In the genomic region with DNA sequence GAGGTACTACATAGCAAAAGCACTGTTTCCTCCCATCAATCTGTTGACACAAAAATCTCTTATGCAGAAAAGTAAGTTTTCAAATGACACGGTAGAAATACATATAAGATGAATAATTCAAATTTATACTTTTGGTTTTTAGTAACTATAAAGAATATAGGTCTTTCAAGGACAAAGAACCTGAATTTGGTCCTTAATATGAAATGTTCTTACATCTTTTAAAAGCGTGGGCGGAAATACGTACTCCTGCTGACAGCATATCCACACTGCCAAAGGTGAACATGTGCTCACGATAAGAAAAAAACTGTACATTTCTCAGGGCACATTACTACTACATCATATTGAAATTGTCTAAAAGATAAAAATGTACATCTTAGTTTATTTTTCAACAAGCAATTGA, we compare ENCODE assay signal across 26 cellular contexts.
"Had no signal": no experiment of that assay in that cellular context is flagged by ENCODE, and none has a peak within 500 bp of the region (broad histone marks: within the 10 kb centered on the region; RNA-seq: fewer than 3 reads in every experiment).

No MANE protein-coding gene starts in this region.

- H3K9me3 Mint-ChIP-seq: activated CD4-positive, alpha-beta memory T cell treated with anti-CD3 and anti-CD28 coated beads, Interleukin-2, amount 10 ng/mL, durations not matched to agents 7 days and 5 days; activated CD4-positive, alpha-beta T cell treated with anti-CD3 and anti-CD28 coated beads, Interleukin-2, amount 10 ng/mL, durations not matched to agents 7 days and 5 days; activated naive CD4-positive, alpha-beta T cell treated with anti-CD3 and anti-CD28 coated beads for 36 hours; activated naive CD4-positive, alpha-beta T cell treated with anti-CD3 and anti-CD28 coated beads, Interleukin-2, amount 50 U/mL, for 24 hours; activated naive CD8-positive, alpha-beta T cell treated with anti-CD3 and anti-CD28 coated beads, Interleukin-2, amount 10 ng/mL, durations not matched to agents 7 days and 5 days; activated T-cell treated with anti-CD3 and anti-CD28 coated beads, Interleukin-2, amount 50 U/mL, for 24 hours; activated T-helper 17 cell treated with anti-CD3 and anti-CD28 coated beads, Interleukin-2, amount 50 U/mL, for 72 hours had no signal

- H3K27me3 Mint-ChIP-seq: activated CD4-positive, alpha-beta memory T cell treated with anti-CD3 and anti-CD28 coated beads, Interleukin-2, amount 10 ng/mL, durations not matched to agents 7 days and 5 days; activated CD4-positive, alpha-beta T cell treated with anti-CD3 and anti-CD28 coated beads, Interleukin-2, amount 10 ng/mL, durations not matched to agents 7 days and 5 days; activated naive CD4-positive, alpha-beta T cell treated with anti-CD3 and anti-CD28 coated beads, Interleukin-2, amount 50 U/mL, for 24 hours; activated naive CD8-positive, alpha-beta T cell treated with anti-CD3 and anti-CD28 coated beads, Interleukin-2, amount 10 ng/mL, durations not matched to agents 7 days and 5 days; activated T-cell treated with anti-CD3 and anti-CD28 coated beads, Interleukin-2, amount 50 U/mL, for 24 hours; activated T-helper 17 cell treated with anti-CD3 and anti-CD28 coated beads, Interleukin-2, amount 50 U/mL, for 72 hours had no signal

- H3K27ac ChIP-seq: epithelial cell of prostate, esophagus squamous epithelium, gastroesophageal sphincter, heart right ventricle had no signal

- ATAC-seq: activated T-helper 17 cell treated with anti-CD3 and anti-CD28 coated beads, Interleukin-2, amount 50 U/mL, for 72 hours; gastroesophageal sphincter; heart right ventricle had no signal

- H3K27me3 ChIP-seq: esophagus squamous epithelium, gastroesophageal sphincter, heart right ventricle had no signal

- H3K27ac Mint-ChIP-seq: activated CD4-positive, alpha-beta memory T cell treated with anti-CD3 and anti-CD28 coated beads, Interleukin-2, amount 10 ng/mL, durations not matched to agents 7 days and 5 days; activated CD4-positive, alpha-beta T cell treated with anti-CD3 and anti-CD28 coated beads, Interleukin-2, amount 10 ng/mL, durations not matched to agents 7 days and 5 days; activated naive CD4-positive, alpha-beta T cell treated with anti-CD3 and anti-CD28 coated beads for 36 hours; activated naive CD8-positive, alpha-beta T cell treated with anti-CD3 and anti-CD28 coated beads, Interleukin-2, amount 10 ng/mL, durations not matched to agents 7 days and 5 days; activated T-cell treated with anti-CD3 and anti-CD28 coated beads, Interleukin-2, amount 50 U/mL, for 24 hours; activated T-helper 17 cell treated with anti-CD3 and anti-CD28 coated beads, Interleukin-2, amount 50 U/mL, for 72 hours had no signal

- H3K36me3 ChIP-seq: gastroesophageal sphincter had no signal

- H3K4me3 ChIP-seq: esophagus squamous epithelium, gastroesophageal sphincter, heart right ventricle had no signal

- H3K4me3 Mint-ChIP-seq: activated CD4-positive, alpha-beta memory T cell treated with anti-CD3 and anti-CD28 coated beads, Interleukin-2, amount 10 ng/mL, durations not matched to agents 7 days and 5 days; activated CD4-positive, alpha-beta T cell treated with anti-CD3 and anti-CD28 coated beads, Interleukin-2, amount 10 ng/mL, durations not matched to agents 7 days and 5 days; activated naive CD4-positive, alpha-beta T cell treated with anti-CD3 and anti-CD28 coated beads for 36 hours; activated naive CD4-positive, alpha-beta T cell treated with anti-CD3 and anti-CD28 coated beads, Interleukin-2, amount 50 U/mL, for 24 hours; activated naive CD8-positive, alpha-beta T cell treated with anti-CD3 and anti-CD28 coated beads, Interleukin-2, amount 10 ng/mL, durations not matched to agents 7 days and 5 days; activated T-cell treated with anti-CD3 and anti-CD28 coated beads, Interleukin-2, amount 50 U/mL, for 24 hours; activated T-helper 17 cell treated with anti-CD3 and anti-CD28 coated beads, Interleukin-2, amount 50 U/mL, for 72 hours had no signal

- DNase-seq: activated CD4-positive, alpha-beta memory T cell treated with anti-CD3 and anti-CD28 coated beads, Interleukin-2, amount 10 ng/mL, durations not matched to agents 7 days and 5 days; activated CD4-positive, alpha-beta T cell treated with anti-CD3 and anti-CD28 coated beads for 1 hour; activated CD4-positive, alpha-beta T cell treated with anti-CD3 and anti-CD28 coated beads for 4 hours; activated CD4-positive, alpha-beta T cell treated with anti-CD3 and anti-CD28 coated beads, Interleukin-2, amount 10 ng/mL, durations not matched to agents 7 days and 5 days; activated CD4-positive, alpha-beta T cell treated with anti-CD3 and anti-CD28 coated beads, Interleukin-2, amount 50 U/mL, for 4 hours; activated CD8-positive, alpha-beta memory T cell treated with anti-CD3 and anti-CD28 coated beads, Interleukin-2, amount 50 U/mL, for 48 hours; activated effector memory CD4-positive, alpha-beta T cell treated with Interleukin-2 at 50 U/mL for 16 hours; activated naive CD4-positive, alpha-beta T cell treated with anti-CD3 and anti-CD28 coated beads for 36 hours; activated naive CD8-positive, alpha-beta T cell treated with anti-CD3 and anti-CD28 coated beads, Interleukin-2, amount 10 ng/mL, durations not matched to agents 7 days and 5 days; activated T-cell treated with anti-CD3 and anti-CD28 coated beads for 4 hours; activated T-cell treated with anti-CD3 and anti-CD28 coated beads, Interleukin-2, amount 50 U/mL, for 24 hours; amniotic stem cell; anterior cingulate cortex; caudate nucleus; cerebellar nuclear complex; cortex of kidney; dermis blood vessel endothelial cell; effector CD4-positive, alpha-beta T cell; esophagus squamous epithelium; foreskin melanocyte; heart right ventricle; T-helper 2 cell had no signal
